In the genomic region with DNA sequence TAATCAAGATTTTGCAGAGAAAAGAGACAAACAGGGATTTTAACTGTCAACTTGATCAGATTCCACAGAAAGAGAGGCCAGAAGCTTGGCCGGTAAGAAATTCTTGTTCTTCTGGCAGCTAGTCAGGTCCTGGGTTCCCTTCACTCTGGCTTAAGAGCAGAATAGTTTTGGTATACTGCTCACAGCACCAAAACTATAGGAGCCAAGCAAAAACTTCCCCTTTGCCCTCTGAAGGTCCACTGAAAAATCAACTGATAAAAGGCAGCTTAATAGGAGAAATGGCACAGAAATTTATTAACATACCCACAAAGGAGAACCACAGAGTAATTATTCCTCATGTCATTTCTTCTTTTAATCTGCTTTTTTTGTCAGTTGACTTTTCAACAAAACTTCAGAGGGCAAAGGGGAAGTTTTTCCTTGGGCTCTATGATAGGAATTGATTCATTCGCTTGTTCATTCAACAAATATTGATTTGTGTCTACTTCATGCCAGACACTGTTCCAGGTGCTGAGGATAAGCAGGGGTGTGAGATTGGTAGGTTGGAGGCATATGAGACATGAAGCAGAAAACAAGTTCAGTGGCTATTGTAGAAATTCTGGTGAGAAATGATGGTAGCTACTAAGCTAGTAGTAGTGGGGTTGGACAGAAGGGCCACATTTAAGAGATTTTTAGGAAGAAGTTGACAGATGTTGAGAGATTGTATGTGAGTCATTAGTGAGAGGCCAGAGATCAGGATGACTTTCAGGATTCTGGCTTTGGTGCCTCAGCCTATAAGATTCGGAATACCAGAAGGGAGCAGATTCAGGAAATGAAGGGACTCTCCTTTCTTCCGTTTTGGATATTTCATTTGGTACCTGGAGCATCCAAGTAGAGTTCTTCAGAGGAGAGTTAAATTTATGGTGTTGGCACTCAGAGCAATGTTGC, we compare ENCODE assay signal across 17 cellular contexts.
"Had no signal": no experiment of that assay in that cellular context is flagged by ENCODE, and none has a peak within 500 bp of the region (broad histone marks: within the 10 kb centered on the region; RNA-seq: fewer than 3 reads in every experiment).

No MANE protein-coding gene starts in this region.

- DNase-seq: colonic mucosa; dermis blood vessel endothelial cell; endodermal cell; erythroblast; heart left ventricle; hippocampal formation; left colon; mammary epithelial cell; mucosa of descending colon; naive thymus-derived CD8-positive, alpha-beta T cell; posterior cingulate gyrus; right cardiac atrium; stimulated activated CD4-positive, alpha-beta T cell treated with anti-CD3 and anti-CD28 coated beads, Interleukin-2, amount 100 ng/mL, for 48 hours; stimulated activated naive CD4-positive, alpha-beta T cell treated with Interleukin-2 at 50 U/mL for 16 hours had no signal

- H3K4me3 Mint-ChIP-seq: endodermal cell; naive thymus-derived CD8-positive, alpha-beta T cell; type B pancreatic cell had no signal

- H3K27me3 ChIP-seq: colonic mucosa, heart left ventricle, neutrophil had no signal

- H3K4me3 ChIP-seq: colonic mucosa, heart left ventricle, mucosa of descending colon, smooth muscle cell had no signal

- H3K27me3 Mint-ChIP-seq: naive thymus-derived CD8-positive, alpha-beta T cell; type B pancreatic cell had no signal

- H3K4me2 ChIP-seq: smooth muscle cell had no signal

- H3K27ac ChIP-seq: colonic mucosa, heart left ventricle, neutrophil had no signal

- H3K36me3 ChIP-seq: colonic mucosa, neutrophil had no signal

- H3K27ac Mint-ChIP-seq: endodermal cell; naive thymus-derived CD8-positive, alpha-beta T cell; type B pancreatic cell had no signal

- H3K9me3 Mint-ChIP-seq: naive thymus-derived CD8-positive, alpha-beta T cell; type B pancreatic cell had no signal

- H3K9me3 ChIP-seq: colonic mucosa, heart left ventricle, mucosa of descending colon, neutrophil had no signal

- H3K4me1 ChIP-seq: colonic mucosa, heart left ventricle had no signal

- ATAC-seq: heart left ventricle; left colon; mucosa of descending colon; naive thymus-derived CD8-positive, alpha-beta T cell; right cardiac atrium had no signal
